9 cellular contexts compared by ENCODE assay signal in genomic region chr9:128162215-128163026, GRCh38. TPM values are rescaled to one million over a fixed set of nuclear protein-coding genes. Genes with fewer than 3 reads are reported as not detected.
A peak's percentile ranks its signal among the peaks of the same experiment; 100 is the strongest.
DNase-seq lines count a peak whose midpoint lies in the region; ATAC-seq and TF ChIP-seq lines count a peak whose summit lies in the region.
"Had no signal": no experiment of that assay in that cellular context is flagged by ENCODE, and none has a peak within 500 bp of the region (broad histone marks: within the 10 kb centered on the region; RNA-seq: fewer than 3 reads in every experiment).

No MANE protein-coding gene starts in this region.

- H3K4me1 ChIP-seq in ovary (ENCODE audit: insufficient read depth), result peaks cover 3% of the 10 kb centered on the region
- peaks cover 5 to 31% (median 21%) of the 10 kb centered on the region in 4 donors for H3K4me1 ChIP-seq in stomach

- H3K4me3 ChIP-seq in ovary (no peak overlapping the region), stomach (no peak overlapping the region)
- H3K4me3 ChIP-seq: cardiac muscle cell had no signal

- H3K4me3 Mint-ChIP-seq in endothelial cell (ENCODE audit: unreplicated experiment), result peak overlapping the region; percentile 22

- TF ChIP-seq EP300 in ovary (IDR thresholded peaks at IDR 0.05) (no peak), stomach (IDR thresholded peaks at IDR 0.05) (no peak)

- WGBS in ovary, 3 donors, result 68 to 81% (median 70%) methylated on average over 10 of the region's 10 CpGs
- WGBS in stomach, 5 donors, result 72 to 83% (median 79%) methylated on average over 10 of the region's 10 CpGs

- H3K9me3 ChIP-seq in ovary, result no peaks in the 10 kb centered on the region
- H3K9me3 ChIP-seq in stomach, result no peaks in the 10 kb centered on the region

- TF ChIP-seq CTCF in endothelial cell (IDR thresholded peaks at IDR 0.05; ENCODE audit: unreplicated experiment), result no peak
- TF ChIP-seq CTCF in ovary (IDR thresholded peaks at IDR 0.05), result no peak
- TF ChIP-seq CTCF in stomach (IDR thresholded peaks at IDR 0.05), result no peak

- H3K9me3 Mint-ChIP-seq in endothelial cell (ENCODE audit: unreplicated experiment), result no peaks in the 10 kb centered on the region

- H3K36me3 ChIP-seq in ovary, result no peaks in the 10 kb centered on the region
- H3K36me3 ChIP-seq in stomach, result peaks cover 33 to 55% (median 54%) of the 10 kb centered on the region in 4 donors

- H3K27me3 ChIP-seq in ovary (no peaks in the 10 kb centered on the region), stomach (no peaks in the 10 kb centered on the region)
- H3K27me3 ChIP-seq: cardiac muscle cell had no signal

- peaks cover 21% of the 10 kb centered on the region for H3K36me3 Mint-ChIP-seq in endothelial cell (ENCODE audit: low read depth, unreplicated experiment)

- peaks cover 4% of the 10 kb centered on the region for H3K4me1 Mint-ChIP-seq in endothelial cell (ENCODE audit: unreplicated experiment)

- no peak overlapping the region for H3K27ac ChIP-seq in ovary
- no peak overlapping the region for H3K27ac ChIP-seq in stomach
- H3K27ac ChIP-seq: cardiac muscle cell had no signal

- peaks cover 6% of the 10 kb centered on the region for H3K27me3 Mint-ChIP-seq in endothelial cell (ENCODE audit: unreplicated experiment)

- intact Hi-C loops in ovary (cut with DNase I), result no loop called here
- intact Hi-C loops in stomach (cut with DNase I; ENCODE audit: low total_unique reads), result no loop called here

- ATAC-seq in HG03432 (IDR thresholded peaks at IDR 0.05; ENCODE audit: unreplicated experiment), result no peak

- H3K27ac Mint-ChIP-seq in endothelial cell (ENCODE audit: unreplicated experiment), result peak overlapping the region; percentile 24

- DNase-seq in Daoy (ENCODE audit: low read depth) (peak; percentile 76), RPMI7951 (ENCODE audit: low read depth) (peak; percentile 47), endothelial cell (ENCODE audit: low spot score) (no peak), ovary (peak in 3 of 5 donors; percentile 40 to 57 (median 48)), NCI-H526 treated with DMSO at 0.1 percent for 48 hours (lab: John Stamatoyannopoulos, UW) (no peak), stomach (no peak), DMS79 (lab: John Stamatoyannopoulos, UW) (no peak)

- TF ChIP-seq POLR2A in ovary (IDR thresholded peaks at IDR 0.05) (no peak), stomach (IDR thresholded peaks at IDR 0.05) (no peak)

RNA-seq across cellular contexts. Expression of gene BBLN, which starts 2.4 kb away (rescaled TPM):
- total RNA-seq in Daoy (2014; rRNA removed; shearing (Covaris generic)), result 121 and 122 TPM in 2 replicates
- 97.3 and 128 TPM in 2 replicates for total RNA-seq in RPMI7951 (2014; rRNA removed; shearing (Covaris generic))
- total RNA-seq in endothelial cell (ENCODE audit: unreplicated experiment), result 62.1 TPM
- 100 to 1,000 TPM in 1 of 7 donors, 10 to 100 TPM in 6; 17.9 to 210 (median 31.7) TPM for total RNA-seq in ovary
- 10 to 100 TPM in 1 of 2 donors, 1 to 10 TPM in 1; 2.4 to 59.3 TPM for polyA plus RNA-seq in ovary
- 100 to 1,000 TPM in 2 of 5 donors, 10 to 100 TPM in 2, not detected in 1; 17.8 to 193 (median 113) TPM for total RNA-seq in stomach
- polyA plus RNA-seq in stomach, result 100 to 1,000 TPM; 108 to 161 (median 147) TPM

RNA-seq across cellular contexts. Expression of gene LCN2, which starts 13.2 kb away (rescaled TPM):
- total RNA-seq in Daoy (2014; rRNA removed; shearing (Covaris generic)), result not detected in 2 replicates
- not detected in 2 replicates for total RNA-seq in RPMI7951 (2014; rRNA removed; shearing (Covaris generic))
- total RNA-seq in endothelial cell (ENCODE audit: unreplicated experiment) (not detected), ovary (10 to 100 TPM in 2 of 7 donors, 1 to 10 TPM in 3, under 1 TPM in 1, not detected in 1; 0.33 to 19.5 (median 4.3) TPM), stomach (100 to 1,000 TPM in 3 of 5 donors, 10 to 100 TPM in 1, not detected in 1; 10.8 to 756 (median 444) TPM)
- polyA plus RNA-seq in ovary (under 1 TPM in 1 of 2 donors, not detected in 1; 0.46 TPM), stomach (100 to 1,000 TPM in 2 of 3 donors, 10 to 100 TPM in 1; 33.1 to 922 (median 369) TPM)
- total RNA-seq: cardiac muscle cell had no signal
- polyA plus RNA-seq: cardiac muscle cell had no signal

RNA-seq across cellular contexts. Expression of gene CIZ1, which starts 29.0 kb away (rescaled TPM):
- total RNA-seq in Daoy (2014; rRNA removed; shearing (Covaris generic)), result 35.8 and 36.2 TPM in 2 replicates
- total RNA-seq in RPMI7951 (2014; rRNA removed; shearing (Covaris generic)), result 28.3 and 37.0 TPM in 2 replicates
- total RNA-seq in endothelial cell (ENCODE audit: unreplicated experiment) (156 TPM), ovary (100 to 1,000 TPM in 5 of 7 donors, 10 to 100 TPM in 2; 53.1 to 185 (median 153) TPM), stomach (100 to 1,000 TPM in 1 of 5 donors, 10 to 100 TPM in 4; 15.2 to 217 (median 62.2) TPM)
- polyA plus RNA-seq in ovary (10 to 100 TPM; 86.6 to 87.8 TPM), stomach (10 to 100 TPM; 41.0 to 62.7 (median 49.0) TPM)

RNA-seq across cellular contexts. Expression of gene PTGES2, which starts 34.9 kb away (rescaled TPM):
- total RNA-seq in Daoy (2014; rRNA removed; shearing (Covaris generic)), result 109 and 136 TPM in 2 replicates
- 28.5 and 37.2 TPM in 2 replicates for total RNA-seq in RPMI7951 (2014; rRNA removed; shearing (Covaris generic))
- total RNA-seq in endothelial cell (ENCODE audit: unreplicated experiment), result 39.8 TPM
- total RNA-seq in ovary, result 10 to 100 TPM; 33.7 to 69.5 (median 61.3) TPM
- 10 to 100 TPM; 19.6 to 33.8 TPM for polyA plus RNA-seq in ovary
- 100 to 1,000 TPM in 3 of 5 donors, 10 to 100 TPM in 2; 47.2 to 570 (median 125) TPM for total RNA-seq in stomach
- 10 to 100 TPM; 50.1 to 69.9 (median 58.3) TPM for polyA plus RNA-seq in stomach

RNA-seq across cellular contexts. Expression of gene DNM1, which starts 40.8 kb away (rescaled TPM):
- total RNA-seq in Daoy (2014; rRNA removed; shearing (Covaris generic)), result 8.5 and 12.3 TPM in 2 replicates
- total RNA-seq in RPMI7951 (2014; rRNA removed; shearing (Covaris generic)), result 16.1 and 17.4 TPM in 2 replicates
- 8.0 TPM for total RNA-seq in endothelial cell (ENCODE audit: unreplicated experiment)
- 10 to 100 TPM in 1 of 7 donors, 1 to 10 TPM in 6; 1.2 to 10.4 (median 4.6) TPM for total RNA-seq in ovary
- polyA plus RNA-seq in ovary, result 1 to 10 TPM; 2.0 to 7.6 TPM
- total RNA-seq in stomach, result 10 to 100 TPM; 20.1 to 60.8 (median 25.0) TPM
- 1 to 10 TPM; 2.3 to 4.8 (median 3.5) TPM for polyA plus RNA-seq in stomach

Comparison
In these comparisons a context has a peak if more than half of its experiments do, and no peak if none do; other contexts are left out.
1. DNase-seq: peak in Daoy (single experiment), RPMI7951 (single experiment) and ovary (3 of 5); none in endothelial cell (single experiment), NCI-H526 treated with DMSO at 0.1 percent for 48 hours (single experiment), stomach (single experiment) and DMS79 (single experiment).